8 cellular contexts compared by ENCODE assay signal in genomic region chr4:183407635-183408463, GRCh38. TPM values are rescaled to one million over a fixed set of nuclear protein-coding genes. Genes with fewer than 3 reads are reported as not detected.
DNase-seq lines count a peak whose midpoint lies in the region; FAIRE-seq and TF ChIP-seq lines count a peak whose summit lies in the region.

No MANE protein-coding gene starts in this region.

- H3K27me3 Mint-ChIP-seq in brain = no peaks in the 10 kb centered on the region

- H3K9me3 Mint-ChIP-seq in brain = peaks cover 0 to 4% (median 3%) of the 10 kb centered on the region in 5 experiments

- H3K27ac ChIP-seq in right atrium auricular region (no peak overlapping the region), muscle layer of colon (ENCODE audit: low read depth, low read length) (peak overlapping the region; percentile 49)

- H3K4me3 Mint-ChIP-seq in brain = peak overlapping the region; percentile 83 to 87 (median 84)

- peak overlapping the region; percentile 72 to 99 (median 94) for H3K27ac Mint-ChIP-seq in brain

- H3K36me3 Mint-ChIP-seq in brain = no peaks in the 10 kb centered on the region

- H3K36me3 ChIP-seq in right atrium auricular region = no peaks in the 10 kb centered on the region
- H3K36me3 ChIP-seq in muscle layer of colon (ENCODE audit: insufficient read depth, low read length) = no peaks in the 10 kb centered on the region

- H3K4me1 ChIP-seq in right atrium auricular region = no peaks in the 10 kb centered on the region
- H3K4me1 ChIP-seq in muscle layer of colon (ENCODE audit: insufficient read depth, low read length) = no peaks in the 10 kb centered on the region

- no peak for TF ChIP-seq CTCF in right atrium auricular region (IDR thresholded peaks at IDR 0.05)
- TF ChIP-seq CTCF in brain (conservative IDR thresholded peaks at IDR 0.05) = no peak

- DNase-seq in right atrium auricular region (ENCODE audit: low spot score) = no peak
- DNase-seq in cardiac septum (ENCODE audit: low spot score) = no peak
- DNase-seq in GM12891 (ENCODE audit: insufficient read length, low spot score) = no peak
- DNase-seq in midbrain (lab: John Stamatoyannopoulos, UW) = no peak
- no peak for DNase-seq in stimulated activated CD4-positive, alpha-beta T cell treated with anti-CD3 and anti-CD28 coated beads, Interleukin-2, amount 100 ng/mL, for 48 hours
- no peak for DNase-seq in islet precursor cell

- no peak for TF ChIP-seq POLR2A in GM12891 (IDR thresholded peaks at IDR 0.05; ENCODE audit: low read depth, low read length)

- H3K9me3 ChIP-seq in right atrium auricular region = no peaks in the 10 kb centered on the region
- no peaks in the 10 kb centered on the region for H3K9me3 ChIP-seq in muscle layer of colon (ENCODE audit: low read length)

- no peak for FAIRE-seq in GM12891 (lab: Jason Lieb, UNC)

- peaks cover 43% of the 10 kb centered on the region for H3K4me1 Mint-ChIP-seq in brain

- H3K4me3 ChIP-seq in right atrium auricular region = peak overlapping the region; percentile 23 to 47
- H3K4me3 ChIP-seq in muscle layer of colon (ENCODE audit: low read depth in 1 of 2, low read length in 2 of 2) = peak overlapping the region; percentile 44 to 73

- H3K9ac ChIP-seq in muscle layer of colon (ENCODE audit: low read length) = peak overlapping the region; percentile 56

- intact Hi-C loops in cardiac septum (cut with DNase I) = loop anchor here (5.0 to 10.0 kb wide), 2 partner anchors 143 to 471 kb away; no protein-coding TSS in a partner anchor

- H3K27me3 ChIP-seq in right atrium auricular region = no peaks in the 10 kb centered on the region
- no peaks in the 10 kb centered on the region for H3K27me3 ChIP-seq in muscle layer of colon (ENCODE audit: control insufficient read depth in 1 of 2, insufficient read depth in 2 of 2, low read length in 2 of 2)

TF ChIP-seq in GM12891, 5 proteins besides CTCF, POLR2A, EP300 and RAD21:
- TF ChIP-seq SPI1 (IDR thresholded peaks at IDR 0.05; ENCODE audit: low read depth, low read length) (no peak), TAF1 (IDR thresholded peaks at IDR 0.05; ENCODE audit: low read depth, low read length) (no peak), POU2F2 (IDR thresholded peaks at IDR 0.05; ENCODE audit: low read depth, low read length) (no peak), POLR2AphosphoS5 (IDR thresholded peaks at IDR 0.05; ENCODE audit: low read depth, low read length) (no peak), PAX5 (IDR thresholded peaks at IDR 0.05; ENCODE audit: insufficient read depth, low read length, severe bottlenecking) (no peak)

RNA-seq across cellular contexts. Expression of gene CDKN2AIP, which starts 36.6 kb away (rescaled TPM):
- total RNA-seq in right atrium auricular region (10 to 100 TPM in 1 of 2 donors, 1 to 10 TPM in 1; 9.7 to 11.1 TPM), cardiac septum (9.5 TPM)
- polyA plus RNA-seq in brain (ENCODE audit: insufficient read depth, low read depth, low replicate concordance) = 5.3 TPM
- polyA plus RNA-seq in GM12891 (2012; ENCODE audit: low read depth, missing spikeins) = 10.6 TPM
